Comparison of ENCODE assay signal across 8 cellular contexts in the genomic region with DNA sequence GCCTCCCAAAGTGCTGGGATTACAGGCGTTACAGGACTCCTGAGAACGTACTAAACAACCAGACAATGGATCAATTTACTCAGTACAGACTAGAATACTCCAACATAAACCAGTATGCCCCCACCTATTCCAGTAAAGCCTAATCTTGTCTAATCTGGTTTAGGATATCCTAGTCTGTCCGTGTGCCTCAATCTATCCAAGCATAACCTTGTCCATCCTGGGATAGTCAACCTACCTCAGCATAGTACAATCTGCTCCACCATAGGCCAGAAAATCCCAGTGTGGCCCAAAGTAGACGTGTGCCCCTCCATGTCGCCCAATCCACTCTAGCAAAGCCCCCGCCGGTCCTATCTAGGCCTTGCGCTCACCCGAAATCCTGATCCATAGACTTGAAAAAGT. TPM values are rescaled to one million over a fixed set of nuclear protein-coding genes. Genes with fewer than 3 reads are reported as not detected.
A peak's percentile ranks its signal among the peaks of the same experiment; 100 is the strongest.
DNase-seq lines count a peak whose midpoint lies in the region; ATAC-seq and TF ChIP-seq lines count a peak whose summit lies in the region.

No MANE protein-coding gene starts in this region.

- H3K27me3 ChIP-seq in fibroblast of lung (ENCODE audit: control insufficient read depth, insufficient read depth, low read length), result no peaks in the 10 kb centered on the region
- no peaks in the 10 kb centered on the region for H3K27me3 ChIP-seq in trophoblast cell (ENCODE audit: insufficient read depth, low read length)

- H4K8ac ChIP-seq in trophoblast cell (ENCODE audit: low read depth, low read length), result peak overlapping the region; percentile 75

- H3K14ac ChIP-seq in trophoblast cell (ENCODE audit: low read length), result peak overlapping the region; percentile 67

- peak; percentile 0 for ATAC-seq in GM18867 (IDR thresholded peaks at IDR 0.05; ENCODE audit: unreplicated experiment)

- CTCF ChIA-PET in RWPE1 (lab: Yijun Ruan, JAX), result interaction anchor here (0.9 to 1.4 kb wide), 3 partner anchors 26 to 63 kb away, joined by 3 to 7 read pairs (median 3); no protein-coding TSS in a partner anchor

- WGBS in trophoblast cell (ENCODE audit: extremely low coverage, insufficient coverage, insufficient read length), result no CpG with 5 or more reads among the region's 9 CpGs

- DNase-seq in RWPE1 (ENCODE audit: low spot score) (no peak), fibroblast of lung (ENCODE audit: low read depth in 2 of 2) (peak in 1 of 2 donors; percentile 52), trophoblast cell (no peak), NCI-H69 (lab: John Stamatoyannopoulos, UW) (no peak), AG08396 (ENCODE audit: low spot score) (no peak), OCI-M2 (lab: John Stamatoyannopoulos, UW; ENCODE audit: unreplicated experiment) (no peak), glomerular visceral epithelial cell (ENCODE audit: extremely low spot score) (no peak)

- peak overlapping the region; percentile 62 for H2BK5ac ChIP-seq in trophoblast cell (ENCODE audit: low read depth, low read length, poor library complexity)

- H3K4me2 ChIP-seq in fibroblast of lung (ENCODE audit: extremely low read depth, insufficient read depth, low read length) (peak overlapping the region; percentile 96), trophoblast cell (ENCODE audit: low read length) (peak overlapping the region; percentile 87)

- peaks cover 19% of the 10 kb centered on the region for H3K79me1 ChIP-seq in trophoblast cell (ENCODE audit: low read length)

- H2AFZ ChIP-seq in fibroblast of lung (ENCODE audit: low read length), result peak overlapping the region; percentile 11
- peak overlapping the region; percentile 76 for H2AFZ ChIP-seq in trophoblast cell (ENCODE audit: insufficient read depth, low read length, poor library complexity)

- H2BK12ac ChIP-seq in trophoblast cell (ENCODE audit: low read length), result no peak overlapping the region

- H4K12ac ChIP-seq in trophoblast cell (ENCODE audit: low read depth, low read length), result peak overlapping the region; percentile 31

- H3K4me1 ChIP-seq in fibroblast of lung (ENCODE audit: control insufficient read depth, extremely low read depth, insufficient read depth, low read length), result peaks cover 16% of the 10 kb centered on the region
- peaks cover 9 to 25% of the 10 kb centered on the region in 2 experiments for H3K4me1 ChIP-seq in trophoblast cell (ENCODE audit: control insufficient read depth in 1 of 2, insufficient read depth in 2 of 2, low read length in 2 of 2)

- H3K4me3 ChIP-seq in fibroblast of lung (replicated peaks in 1 of 4; ENCODE audit: control extremely low read depth in 1 of 4, insufficient read depth in 1 of 4, low read depth in 3 of 4, low read length in 4 of 4) (peak overlapping the region; percentile 64 to 99 (median 97)), trophoblast cell (ENCODE audit: low read depth, low read length) (peak overlapping the region; percentile 88)

- H3K9ac ChIP-seq in fibroblast of lung (ENCODE audit: insufficient read depth, low read length), result peak overlapping the region; percentile 81
- peak overlapping the region; percentile 93 for H3K9ac ChIP-seq in trophoblast cell (ENCODE audit: low read length)

- TF ChIP-seq CTCF in RWPE1 (conservative IDR thresholded peaks at IDR 0.05; ENCODE audit: low read depth) (no peak), fibroblast of lung (conservative IDR thresholded peaks at IDR 0.05 in 1 of 2, IDR thresholded peaks at IDR 0.05 in 1 of 2; ENCODE audit: low read depth in 1 of 2, low read length in 2 of 2) (no peak)

- H3K79me2 ChIP-seq in fibroblast of lung (ENCODE audit: control insufficient read depth, insufficient read depth, low read length) (peaks cover 84% of the 10 kb centered on the region), trophoblast cell (ENCODE audit: control insufficient read depth, insufficient read depth, low read length, poor library complexity) (peaks cover 27% of the 10 kb centered on the region)

- H4K91ac ChIP-seq in trophoblast cell (ENCODE audit: low read depth, low read length), result peak overlapping the region; percentile 93

- H2AK5ac ChIP-seq in trophoblast cell (ENCODE audit: low read length), result peak overlapping the region; percentile 80

- peak overlapping the region; percentile 95 for H3K18ac ChIP-seq in trophoblast cell (ENCODE audit: low read length)

- H3K9me3 ChIP-seq in fibroblast of lung (ENCODE audit: control insufficient read depth, insufficient read depth, low read depth, low read length) (no peaks in the 10 kb centered on the region), trophoblast cell (ENCODE audit: insufficient read depth, low read depth, low read length) (peaks cover 2% of the 10 kb centered on the region)

- POLR2A ChIA-PET in RWPE1 (lab: Yijun Ruan, JAX; ENCODE audit: low non-redundant PET), result interaction anchor here (0.6 kb wide), 1 partner anchor 64 kb away, joined by 3 read pairs; no protein-coding TSS in a partner anchor

- peak overlapping the region; percentile 95 for H3K27ac ChIP-seq in RWPE1
- peak overlapping the region; percentile 85 for H3K27ac ChIP-seq in fibroblast of lung (ENCODE audit: insufficient read depth, low read length)
- peak overlapping the region; percentile 89 for H3K27ac ChIP-seq in trophoblast cell (ENCODE audit: low read depth, low read length)

- H3K4ac ChIP-seq in trophoblast cell (ENCODE audit: low read depth, low read length), result peak overlapping the region; percentile 89

- no peak overlapping the region for H3K23ac ChIP-seq in trophoblast cell (ENCODE audit: low read length)

- peak overlapping the region; percentile 85 for H2BK120ac ChIP-seq in trophoblast cell (ENCODE audit: insufficient read depth, low read length, poor library complexity)

- peaks cover 32% of the 10 kb centered on the region for H3K36me3 ChIP-seq in fibroblast of lung (ENCODE audit: control insufficient read depth, insufficient read depth, low read length)
- peaks cover 44 to 49% of the 10 kb centered on the region in 2 experiments for H3K36me3 ChIP-seq in trophoblast cell (ENCODE audit: control insufficient read depth in 1 of 2, insufficient read depth in 2 of 2, low read length in 2 of 2)

- H4K20me1 ChIP-seq in fibroblast of lung (ENCODE audit: control insufficient read depth, extremely low read depth, insufficient read depth, low read length), result no peaks in the 10 kb centered on the region

RNA-seq across cellular contexts. Expression of a gene that starts 0.6 kb away (rescaled TPM):
- total RNA-seq in fibroblast of lung, result 91.8 and 95.8 TPM in 2 replicates
- polyA plus RNA-seq in fibroblast of lung, result 8.1 and 8.6 TPM in 2 replicates
- 34.1 and 36.8 TPM in 2 replicates for polyA plus RNA-seq in fibroblast of lung (2012)
- 70.9 and 73.8 TPM in 2 replicates for polyA minus RNA-seq in fibroblast of lung (ENCODE audit: low replicate concordance)
- polyA plus RNA-seq in trophoblast cell (2013), result 34.2 and 34.4 TPM in 2 replicates

RNA-seq across cellular contexts. Expression of a gene that starts 5.6 kb away (rescaled TPM):
- total RNA-seq in fibroblast of lung, result 41.6 and 45.4 TPM in 2 replicates
- 46.6 and 48.7 TPM in 2 replicates for polyA plus RNA-seq in fibroblast of lung
- 47.2 and 48.1 TPM in 2 replicates for polyA plus RNA-seq in fibroblast of lung (2012)
- polyA minus RNA-seq in fibroblast of lung (ENCODE audit: low replicate concordance), result 52.1 and 77.2 TPM in 2 replicates
- polyA plus RNA-seq in trophoblast cell (2013), result 127 and 128 TPM in 2 replicates

RNA-seq across cellular contexts. Expression of a gene that starts 8.5 kb away (rescaled TPM):
- 173 and 224 TPM in 2 replicates for total RNA-seq in fibroblast of lung
- 978 and 1,154 TPM in 2 replicates for polyA plus RNA-seq in fibroblast of lung
- polyA plus RNA-seq in fibroblast of lung (2012), result 670 and 826 TPM in 2 replicates
- 530 and 737 TPM in 2 replicates for polyA minus RNA-seq in fibroblast of lung (ENCODE audit: low replicate concordance)
- 1,014 and 1,021 TPM in 2 replicates for polyA plus RNA-seq in trophoblast cell (2013)

RNA-seq across cellular contexts. Expression of a gene that starts 14.0 kb away (rescaled TPM):
- total RNA-seq in fibroblast of lung, result 185 and 313 TPM in 2 replicates
- 129 and 143 TPM in 2 replicates for polyA plus RNA-seq in fibroblast of lung
- polyA plus RNA-seq in fibroblast of lung (2012), result 193 and 213 TPM in 2 replicates
- 320 and 330 TPM in 2 replicates for polyA minus RNA-seq in fibroblast of lung (ENCODE audit: low replicate concordance)
- polyA plus RNA-seq in trophoblast cell (2013), result 491 and 526 TPM in 2 replicates

RNA-seq across cellular contexts. Expression of a gene that starts 14.1 kb away (rescaled TPM):
- 12.6 and 22.0 TPM in 2 replicates for total RNA-seq in fibroblast of lung
- 11.3 and 14.2 TPM in 2 replicates for polyA plus RNA-seq in fibroblast of lung
- 12.9 and 16.0 TPM in 2 replicates for polyA plus RNA-seq in fibroblast of lung (2012)
- 25.9 and 29.9 TPM in 2 replicates for polyA minus RNA-seq in fibroblast of lung (ENCODE audit: low replicate concordance)
- 14.6 and 15.7 TPM in 2 replicates for polyA plus RNA-seq in trophoblast cell (2013)
